8 cellular contexts compared by ENCODE assay signal in genomic region chr6:90393232-90393884, GRCh38.
DNase-seq lines count a peak whose midpoint lies in the region; ATAC-seq and TF ChIP-seq lines count a peak whose summit lies in the region.

No MANE protein-coding gene starts in this region.

- H3K4me1 ChIP-seq in OCI-LY3 (ENCODE audit: low read length) (peaks cover 15% of the 10 kb centered on the region), thyroid gland (no peaks in the 10 kb centered on the region)

- intact Hi-C loops in Right ventricle myocardium inferior (cut with DNase I) = loop anchor here (2.0 to 10.0 kb wide), 4 partner anchors 84 to 449 kb away; no protein-coding TSS in a partner anchor
- intact Hi-C loops in cardiac septum (cut with DNase I) = loop anchor here (5.0 kb wide), 2 partner anchors 96 to 296 kb away; partner anchors contain the start of gene BACH2
- intact Hi-C loops in thyroid gland (cut with DNase I) = loop anchor here (10.0 kb wide), 2 partner anchors 419 to 459 kb away; no protein-coding TSS in a partner anchor

- H3K79me2 ChIP-seq in OCI-LY3 (ENCODE audit: low read length) = no peaks in the 10 kb centered on the region

- H3K4me3 ChIP-seq in OCI-LY3 (ENCODE audit: low read length) (0 out of 2 replicates have a peak overlapping the region, but pooled peaks have one; percentile 31), epithelial cell of proximal tubule (ENCODE audit: low read depth, low read length) (no peak overlapping the region), thyroid gland (replicated peaks in 1 of 3) (no peak overlapping the region)

- peak overlapping the region; percentile 58 for H3K4me2 ChIP-seq in OCI-LY3 (ENCODE audit: low read length)

- peaks cover 28% of the 10 kb centered on the region for H3K27me3 ChIP-seq in OCI-LY3 (ENCODE audit: low read depth, low read length)
- H3K27me3 ChIP-seq in thyroid gland = no peaks in the 10 kb centered on the region

- no peak overlapping the region for H2AFZ ChIP-seq in OCI-LY3 (ENCODE audit: low read depth, low read length)

- no peaks in the 10 kb centered on the region for H4K20me1 ChIP-seq in OCI-LY3 (ENCODE audit: insufficient read depth, low read length)

- H3K4me1 Mint-ChIP-seq in nephron = peaks cover 6% of the 10 kb centered on the region

- TF ChIP-seq CTCF in OCI-LY3 (IDR thresholded peaks at IDR 0.05; ENCODE audit: low read depth, low read length) (peak; percentile 66), epithelial cell of proximal tubule (conservative IDR thresholded peaks at IDR 0.05; ENCODE audit: low read depth, low read length) (peak; percentile 91), nephron (IDR thresholded peaks at IDR 0.05; ENCODE audit: unreplicated experiment in 3 of 3) (peak; percentile 76 to 88 (median 81)), thyroid gland (IDR thresholded peaks at IDR 0.05) (peak; percentile 31 to 82 (median 72))

- DNase-seq in Right ventricle myocardium inferior (ENCODE audit: missing footprints) (no peak), cardiac septum (ENCODE audit: low spot score) (no peak), epithelial cell of proximal tubule (ENCODE audit: low read depth) (no peak), thyroid gland (peak; percentile 53 to 63)
- DNase-seq in activated CD8-positive, alpha-beta memory T cell treated with anti-CD3 and anti-CD28 coated beads, Interleukin-2, amount 50 U/mL, for 4 hours = peak; percentile 74

- no peak overlapping the region for H3K4me3 Mint-ChIP-seq in nephron

- ATAC-seq in Right ventricle myocardium inferior = peak; percentile 72
- peak; percentile 54 for ATAC-seq in HG03521 (IDR thresholded peaks at IDR 0.05; ENCODE audit: unreplicated experiment)

- H3K27ac Mint-ChIP-seq in nephron = no peak overlapping the region

- H3K36me3 Mint-ChIP-seq in nephron (ENCODE audit: low read depth) = no peaks in the 10 kb centered on the region

- no peak overlapping the region for H3K9ac ChIP-seq in OCI-LY3 (ENCODE audit: low read length)

- H3K27me3 Mint-ChIP-seq in nephron (ENCODE audit: low read depth) = peaks cover 25% of the 10 kb centered on the region

- WGBS in thyroid gland, 2 donors = 24 to 34% methylated on average over 7 of the region's 7 CpGs

- no peaks in the 10 kb centered on the region for H3K9me3 Mint-ChIP-seq in nephron

- TF ChIP-seq POLR2A in thyroid gland (IDR thresholded peaks at IDR 0.05) = no peak

- no peaks in the 10 kb centered on the region for H3K36me3 ChIP-seq in OCI-LY3 (replicated peaks; ENCODE audit: low read depth, low read length)
- no peaks in the 10 kb centered on the region for H3K36me3 ChIP-seq in thyroid gland

- H3K9me3 ChIP-seq in OCI-LY3 (ENCODE audit: insufficient read depth, low read length) = no peaks in the 10 kb centered on the region
- no peaks in the 10 kb centered on the region for H3K9me3 ChIP-seq in thyroid gland

- H3K27ac ChIP-seq in OCI-LY3 (ENCODE audit: low read length) (no peak overlapping the region), thyroid gland (no peak overlapping the region)

Comparison
In these comparisons a context has a peak if more than half of its experiments do, and no peak if none do; other contexts are left out.
1. DNase-seq: peak in activated CD8-positive, alpha-beta memory T cell treated with anti-CD3 and anti-CD28 coated beads, Interleukin-2, amount 50 U/mL, for 4 hours (single experiment) and thyroid gland (2 of 2); none in Right ventricle myocardium inferior (single experiment), cardiac septum (single experiment) and epithelial cell of proximal tubule (single experiment).
2. Peak in every context shown above with its lines, with median percentiles within 50 percentile points of each other: CTCF ChIP-seq.